ENCODE assay signal across 26 cellular contexts in the genomic region with DNA sequence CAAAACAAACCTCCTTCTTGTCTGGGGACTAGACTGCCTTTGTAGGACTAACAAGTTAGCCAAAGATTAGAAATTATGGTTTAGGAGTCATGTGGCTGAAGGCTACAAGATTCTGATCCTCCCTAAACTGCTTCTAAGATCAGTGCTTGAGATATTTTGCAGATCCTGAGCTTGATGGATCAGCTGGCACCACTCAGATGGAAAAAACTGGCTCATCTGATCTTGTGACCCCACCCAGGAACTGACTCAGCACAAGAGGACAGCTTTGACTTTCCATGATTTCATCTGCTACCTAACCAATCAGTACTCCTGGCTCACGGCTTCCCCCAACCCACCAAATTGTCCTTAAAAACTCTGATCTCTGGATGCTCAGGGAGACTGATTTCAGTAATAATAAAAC.
"Had no signal": no experiment of that assay in that cellular context is flagged by ENCODE, and none has a peak within 500 bp of the region (broad histone marks: within the 10 kb centered on the region; RNA-seq: fewer than 3 reads in every experiment).

No MANE protein-coding gene starts in this region.

- H3K36me3 Mint-ChIP-seq: memory B cell; natural killer cell; stimulated activated naive B cell treated with anti-CD40 and anti-IgM and Interleukin-4, amounts not matched to agents 10 μg/mL and 1 μg/mL and 100 μg/mL, for 72 hours had no signal

- H3K4me1 Mint-ChIP-seq: memory B cell; natural killer cell; stimulated activated naive B cell treated with anti-CD40 and anti-IgM and Interleukin-4, amounts not matched to agents 10 μg/mL and 1 μg/mL and 100 μg/mL, for 72 hours had no signal

- H3K27me3 ChIP-seq: gastrocnemius medialis, hepatocyte, neutrophil, right lobe of liver, tibial nerve, upper lobe of left lung, uterus had no signal

- DNase-seq: dorsolateral prefrontal cortex; effector CD4-positive, alpha-beta T cell; foreskin fibroblast; gastrocnemius medialis; head of caudate nucleus; kidney; natural killer cell; right lobe of liver; small intestine; stimulated activated CD4-positive, alpha-beta T cell treated with anti-CD3 and anti-CD28 coated beads, Interleukin-15, amount 100 ng/mL, for 24 hours; stimulated activated CD4-positive, alpha-beta T cell treated with anti-CD3 and anti-CD28 coated beads, Interleukin-2, amount 100 ng/mL, for 48 hours; stimulated activated naive B cell treated with anti-CD40 and anti-IgM and Interleukin-4, amounts not matched to agents 10 μg/mL and 1 μg/mL and 100 μg/mL, for 72 hours; upper lobe of left lung; uterus had no signal

- H3K9me3 ChIP-seq: gastrocnemius medialis, neutrophil, right lobe of liver, thoracic aorta, uterus had no signal

- H3K4me1 ChIP-seq: gastrocnemius medialis, parathyroid adenoma, right lobe of liver, tibial nerve, upper lobe of left lung, uterus had no signal

- ATAC-seq: esophagus mucosa; gastrocnemius medialis; left lobe of liver; natural killer cell; right lobe of liver; stimulated activated naive B cell treated with anti-CD40 and anti-IgM and Interleukin-4, amounts not matched to agents 10 μg/mL and 1 μg/mL and 100 μg/mL, for 72 hours had no signal

- H3K27me3 Mint-ChIP-seq: progenitor cell of endocrine pancreas; stimulated activated naive B cell treated with anti-CD40 and anti-IgM and Interleukin-4, amounts not matched to agents 10 μg/mL and 1 μg/mL and 100 μg/mL, for 72 hours; stimulated activated naive CD8-positive, alpha-beta T cell treated with anti-CD3 and anti-CD28 coated beads, Interleukin-15, Interleukin-2, amounts not matched to agents 100 ng/mL and 50 ng/mL, for 24 hours had no signal

- H3K36me3 ChIP-seq: gastrocnemius medialis, neutrophil, right lobe of liver, thoracic aorta, tibial nerve, upper lobe of left lung, uterus had no signal

- H3K27ac Mint-ChIP-seq: memory B cell; natural killer cell; progenitor cell of endocrine pancreas; stimulated activated naive B cell treated with anti-CD40 and anti-IgM and Interleukin-4, amounts not matched to agents 10 μg/mL and 1 μg/mL and 100 μg/mL, for 72 hours; stimulated activated naive CD8-positive, alpha-beta T cell treated with anti-CD3 and anti-CD28 coated beads, Interleukin-15, Interleukin-2, amounts not matched to agents 100 ng/mL and 50 ng/mL, for 24 hours had no signal

- H3K4me3 ChIP-seq: dorsolateral prefrontal cortex, gastrocnemius medialis, hepatocyte, lung, right lobe of liver, thoracic aorta, tibial nerve, upper lobe of left lung, uterus had no signal

- H3K4me3 Mint-ChIP-seq: memory B cell; natural killer cell; stimulated activated naive B cell treated with anti-CD40 and anti-IgM and Interleukin-4, amounts not matched to agents 10 μg/mL and 1 μg/mL and 100 μg/mL, for 72 hours; stimulated activated naive CD8-positive, alpha-beta T cell treated with anti-CD3 and anti-CD28 coated beads, Interleukin-15, Interleukin-2, amounts not matched to agents 100 ng/mL and 50 ng/mL, for 24 hours had no signal

- H3K27ac ChIP-seq: dorsolateral prefrontal cortex, epithelial cell of prostate, gastrocnemius medialis, hepatocyte, neutrophil, parathyroid adenoma, right lobe of liver, thoracic aorta, tibial nerve, upper lobe of left lung, uterus had no signal
